Comparison of ENCODE assay signal across 8 cellular contexts in the genomic region with DNA sequence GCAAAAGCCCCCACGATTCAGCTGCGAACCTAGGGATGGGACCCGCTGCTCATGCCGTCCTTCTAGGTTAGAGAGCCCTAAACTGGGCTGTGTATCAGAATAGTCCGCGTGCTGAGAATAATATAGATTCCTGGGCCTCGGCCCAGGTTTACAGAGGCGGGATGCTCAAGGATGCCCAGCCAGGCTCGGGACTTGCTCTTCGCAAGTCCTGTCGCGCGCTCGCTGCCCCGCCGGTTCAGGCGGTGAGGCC. TPM values are rescaled to one million over a fixed set of nuclear protein-coding genes. Genes with fewer than 3 reads are reported as not detected.
DNase-seq lines count a peak whose midpoint lies in the region; FAIRE-seq and TF ChIP-seq lines count a peak whose summit lies in the region.

No MANE protein-coding gene starts in this region.

- dilution Hi-C loops in endothelial cell of umbilical vein (cut with MboI; ENCODE audit: extremely low pct_ligation_motif_present, low sequenced_read_pairs), result no loop called here

- peak overlapping the region; percentile 94 for H4K8ac ChIP-seq in trophoblast cell (ENCODE audit: low read depth, low read length)

- H3K27me3 ChIP-seq in OCI-LY1 (ENCODE audit: insufficient read depth, low read length), result no peaks in the 10 kb centered on the region
- H3K27me3 ChIP-seq in endothelial cell of umbilical vein (ENCODE audit: control insufficient read depth in 2 of 2, insufficient read depth in 2 of 2, low read length in 2 of 2), result no peaks in the 10 kb centered on the region
- no peaks in the 10 kb centered on the region for H3K27me3 ChIP-seq in trophoblast cell (ENCODE audit: insufficient read depth, low read length)

- peak overlapping the region; percentile 86; the same call in 1 of the 2 replicates for H3K9ac ChIP-seq in ES-I3 (ENCODE audit: low read depth, low read length)
- H3K9ac ChIP-seq in OCI-LY1 (ENCODE audit: low read length), result peak overlapping the region; percentile 89
- H3K9ac ChIP-seq in endothelial cell of umbilical vein (replicated peaks; ENCODE audit: extremely low read depth, insufficient read depth, low read length), result peak overlapping the region; percentile 40
- no peak overlapping the region for H3K9ac ChIP-seq in trophoblast cell (ENCODE audit: low read length)

- no TSS peak for BruUV-seq in endothelial cell of umbilical vein (replicated peaks; lab: Mats Ljungman, UMichigan)

- no peak overlapping the region for H2AK5ac ChIP-seq in trophoblast cell (ENCODE audit: low read length)

- H3K9me3 ChIP-seq in ES-I3 (ENCODE audit: control insufficient read depth, insufficient read depth, low read length) (no peaks in the 10 kb centered on the region), OCI-LY1 (ENCODE audit: low read length) (no peaks in the 10 kb centered on the region), endothelial cell of umbilical vein (replicated peaks; ENCODE audit: control insufficient read depth, insufficient read depth, low read length) (no peaks in the 10 kb centered on the region), trophoblast cell (ENCODE audit: insufficient read depth, low read depth, low read length) (no peaks in the 10 kb centered on the region)

- no peak for TF ChIP-seq POLR2A in endothelial cell of umbilical vein (IDR thresholded peaks at IDR 0.05; ENCODE audit: low read depth, low read length)

- DNase-seq in endothelial cell of umbilical vein (ENCODE audit: low read depth, low spot score) (no peak), trophoblast cell (no peak), GOT3 (lab: John Stamatoyannopoulos, UW) (no peak), frontal cortex (ENCODE audit: low spot score in 2 of 2) (no peak), GM19238 (ENCODE audit: insufficient read length, low spot score) (no peak), NCI-H1105 treated with DMSO at 0.1 percent for 48 hours (lab: John Stamatoyannopoulos, UW) (no peak)

- H3K4me3 ChIP-seq in OCI-LY1 (ENCODE audit: low read depth, low read length, poor library complexity, severe bottlenecking), result peak overlapping the region; percentile 83
- H3K4me3 ChIP-seq in endothelial cell of umbilical vein (replicated peaks in 1 of 3; ENCODE audit: insufficient read depth in 1 of 3, low read depth in 1 of 3, low read length in 3 of 3), result peak overlapping the region in 1 of 3 experiments; percentile 91
- no peak overlapping the region for H3K4me3 ChIP-seq in trophoblast cell (ENCODE audit: low read depth, low read length)

- H3K9me1 ChIP-seq in endothelial cell of umbilical vein (replicated peaks; ENCODE audit: control insufficient read depth, extremely low read depth, insufficient read depth, low read length), result no peaks in the 10 kb centered on the region

- H2AFZ ChIP-seq in OCI-LY1 (ENCODE audit: low read length), result peak overlapping the region; percentile 26; the same call in 1 of the 2 replicates
- peak overlapping the region; percentile 69 for H2AFZ ChIP-seq in endothelial cell of umbilical vein (ENCODE audit: low read depth, low read length)
- peak overlapping the region; percentile 80 for H2AFZ ChIP-seq in trophoblast cell (ENCODE audit: insufficient read depth, low read length, poor library complexity)

- 0 out of 2 replicates have a peak, but pooled peaks cover 7% of the 10 kb centered on the region for H3F3A ChIP-seq in OCI-LY1 (ENCODE audit: insufficient read depth, low read length)

- no peak overlapping the region for H3K4ac ChIP-seq in trophoblast cell (ENCODE audit: low read depth, low read length)

- H3K4me1 ChIP-seq in ES-I3 (ENCODE audit: insufficient read depth, low read length) (no peaks in the 10 kb centered on the region; the same call in 1 of the 2 replicates), OCI-LY1 (ENCODE audit: insufficient read depth, low read length, severe bottlenecking) (peaks cover 32% of the 10 kb centered on the region), endothelial cell of umbilical vein (ENCODE audit: control insufficient read depth, extremely low read depth, insufficient read depth, low read length) (peaks cover 36% of the 10 kb centered on the region), trophoblast cell (ENCODE audit: control insufficient read depth in 1 of 2, insufficient read depth in 2 of 2, low read length in 2 of 2) (peaks cover 5 to 8% of the 10 kb centered on the region in 2 experiments)

- peak overlapping the region; percentile 41 for H2BK120ac ChIP-seq in trophoblast cell (ENCODE audit: insufficient read depth, low read length, poor library complexity)

- peaks cover 9% of the 10 kb centered on the region for H3K79me1 ChIP-seq in trophoblast cell (ENCODE audit: low read length)

- H3K4me2 ChIP-seq in OCI-LY1 (ENCODE audit: low read length) (peak overlapping the region; percentile 91), endothelial cell of umbilical vein (ENCODE audit: insufficient read depth, low read length) (peak overlapping the region; percentile 73), trophoblast cell (ENCODE audit: low read length) (peak overlapping the region; percentile 66)

- peak overlapping the region; percentile 78 for H4K12ac ChIP-seq in trophoblast cell (ENCODE audit: low read depth, low read length)

- H3K14ac ChIP-seq in trophoblast cell (ENCODE audit: low read length), result no peak overlapping the region

- H3K18ac ChIP-seq in trophoblast cell (ENCODE audit: low read length), result peak overlapping the region; percentile 19

- no peak overlapping the region for H3K23ac ChIP-seq in trophoblast cell (ENCODE audit: low read length)

- FAIRE-seq in endothelial cell of umbilical vein (lab: Jason Lieb, UNC), result no peak
- FAIRE-seq in frontal cortex (lab: Jason Lieb, UNC), result no peak

- intact Hi-C loops in endothelial cell of umbilical vein (cut with micrococcal nuclease), result loop anchor here (1.0 to 10.0 kb wide), 6 partner anchors 11 to 1923 kb away; a partner anchor contains a TSS

- H3K27ac ChIP-seq in OCI-LY1 (ENCODE audit: low read depth, low read length, poor library complexity, severe bottlenecking) (peak overlapping the region; percentile 68), endothelial cell of umbilical vein (ENCODE audit: insufficient read depth, low read depth, low read length) (peak overlapping the region; percentile 91), trophoblast cell (ENCODE audit: low read depth, low read length) (no peak overlapping the region)

- H4K20me1 ChIP-seq in OCI-LY1 (ENCODE audit: insufficient read depth, low read length), result no peaks in the 10 kb centered on the region
- H4K20me1 ChIP-seq in endothelial cell of umbilical vein (replicated peaks; ENCODE audit: control insufficient read depth, extremely low read depth, insufficient read depth, low read length), result no peaks in the 10 kb centered on the region

- TF ChIP-seq CTCF in OCI-LY1 (IDR thresholded peaks at IDR 0.05; ENCODE audit: low read length) (peak; percentile 71), endothelial cell of umbilical vein (IDR thresholded peaks at IDR 0.05; ENCODE audit: extremely low read depth in 1 of 2, insufficient read depth in 1 of 2, low read depth in 1 of 2, low read length in 2 of 2) (peak in 1 of 2 donors; percentile 62)

- CTCF ChIA-PET in endothelial cell of umbilical vein (lab: Charles Lee), result interaction anchor here (0.7 to 5.7 kb wide), 8 partner anchors 11 to 388 kb away, joined by 3 to 51 read pairs (median 4); no protein-coding TSS in a partner anchor

- H2BK5ac ChIP-seq in trophoblast cell (ENCODE audit: low read depth, low read length, poor library complexity), result peak overlapping the region; percentile 6

- H3K79me2 ChIP-seq in OCI-LY1 (ENCODE audit: insufficient read depth, low read length) (peaks cover 27% of the 10 kb centered on the region), endothelial cell of umbilical vein (ENCODE audit: control insufficient read depth, insufficient read depth, low read length) (peaks cover 36% of the 10 kb centered on the region), trophoblast cell (ENCODE audit: control insufficient read depth, insufficient read depth, low read length, poor library complexity) (peaks cover 11% of the 10 kb centered on the region)

- H3K9me2 ChIP-seq in OCI-LY1 (ENCODE audit: low read depth, low read length), result no peaks in the 10 kb centered on the region

- H2BK12ac ChIP-seq in trophoblast cell (ENCODE audit: low read length), result peak overlapping the region; percentile 25

- H3K36me3 ChIP-seq in ES-I3 (ENCODE audit: insufficient read depth, low read length) (no peaks in the 10 kb centered on the region; the same call in 1 of the 2 replicates), OCI-LY1 (ENCODE audit: insufficient read depth, low read length) (0 out of 2 replicates have a peak, but pooled peaks cover 6% of the 10 kb centered on the region), endothelial cell of umbilical vein (ENCODE audit: control insufficient read depth in 2 of 2, extremely low read depth in 1 of 2, insufficient read depth in 2 of 2, low read length in 2 of 2) (no peaks in the 10 kb centered on the region), trophoblast cell (ENCODE audit: control insufficient read depth in 1 of 2, insufficient read depth in 2 of 2, low read length in 2 of 2) (no peaks in the 10 kb centered on the region)

- H4K91ac ChIP-seq in trophoblast cell (ENCODE audit: low read depth, low read length), result peak overlapping the region; percentile 71

- WGBS in trophoblast cell (ENCODE audit: extremely low coverage, insufficient coverage, insufficient read length), result no CpG with 5 or more reads among the region's 17 CpGs

- POLR2A ChIA-PET in endothelial cell of umbilical vein (lab: Charles Lee), result no interaction called here

TF ChIP-seq in endothelial cell of umbilical vein, 7 proteins besides CTCF, POLR2A, EP300 and RAD21:
- TF ChIP-seq MYC (IDR thresholded peaks at IDR 0.05; ENCODE audit: low read depth, low read length) (no peak), GATA2 (IDR thresholded peaks at IDR 0.05; ENCODE audit: insufficient read depth, insufficient read length, low read depth, low read length) (no peak), JUN (IDR thresholded peaks at IDR 0.05; ENCODE audit: borderline replicate concordance, insufficient read depth, insufficient read length, low read depth) (no peak)

RNA-seq across cellular contexts. Expression of a gene that starts 0.3 kb away (rescaled TPM):
- total RNA-seq in endothelial cell of umbilical vein (21.4 and 31.3 TPM in 2 replicates), frontal cortex (19.2 TPM)
- polyA plus RNA-seq in endothelial cell of umbilical vein, result 13.5 and 17.1 TPM in 2 replicates
- 18.3 and 20.0 TPM in 2 replicates for polyA plus RNA-seq in endothelial cell of umbilical vein (2011; cell fraction: cytosol; rRNA removed)
- 8.8 and 12.0 TPM in 2 replicates for polyA plus RNA-seq in endothelial cell of umbilical vein (2011; cell fraction: nucleus; rRNA removed)
- polyA plus RNA-seq in endothelial cell of umbilical vein (2012), result 22.9 and 30.7 TPM in 2 replicates
- 14.2 and 17.9 TPM in 2 replicates for polyA minus RNA-seq in endothelial cell of umbilical vein
- polyA minus RNA-seq in endothelial cell of umbilical vein (2011; cell fraction: cytosol; rRNA and poly(A)+ RNA removed), result 14.6 TPM
- 13.0 and 16.7 TPM in 2 replicates for polyA minus RNA-seq in endothelial cell of umbilical vein (2011; cell fraction: nucleus; rRNA and poly(A)+ RNA removed)
- 41.4 and 42.5 TPM in 2 replicates for polyA plus RNA-seq in trophoblast cell (2013)

Comparison
In these comparisons a context has a peak if more than half of its experiments do, and no peak if none do; other contexts are left out.
1. H2AFZ ChIP-seq: peak in every context shown above with its lines; median percentile 80 in trophoblast cell; 69 in endothelial cell of umbilical vein; 26 in OCI-LY1.